ENCODE assay signal across 14 cellular contexts in the genomic region with DNA sequence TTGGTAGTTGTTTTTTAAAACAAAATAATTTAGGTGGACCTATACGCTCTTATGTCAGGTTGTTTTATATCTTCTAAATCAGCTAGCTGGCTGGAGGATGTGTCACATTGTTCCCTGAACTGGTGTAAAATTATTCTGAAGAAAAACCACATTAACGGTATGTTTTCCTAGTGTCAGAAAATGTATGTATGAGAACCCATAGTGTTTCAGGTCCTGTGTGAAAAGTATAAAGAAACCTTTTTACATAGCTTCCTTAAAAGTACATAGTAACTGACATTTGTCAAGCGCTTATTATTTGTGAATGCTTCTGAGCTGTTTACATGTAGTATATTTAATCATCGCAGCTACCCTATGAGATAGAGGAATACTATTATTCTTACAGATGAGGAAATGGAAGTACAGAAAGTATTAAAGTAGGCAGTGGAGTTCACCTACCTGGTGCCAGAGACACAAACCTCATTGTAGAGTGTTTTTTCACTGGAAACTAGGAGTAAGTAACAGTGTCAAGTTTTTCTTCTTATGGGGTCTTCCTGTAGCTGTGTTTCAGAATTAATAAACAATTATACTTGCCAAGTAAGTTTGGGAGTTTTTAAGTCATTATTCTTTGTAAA. TPM values are rescaled to one million over a fixed set of nuclear protein-coding genes. Genes with fewer than 3 reads are reported as not detected.
A peak's percentile ranks its signal among the peaks of the same experiment; 100 is the strongest.
DNase-seq lines count a peak whose midpoint lies in the region; ATAC-seq, FAIRE-seq and TF ChIP-seq lines count a peak whose summit lies in the region.
"Had no signal": no experiment of that assay in that cellular context is flagged by ENCODE, and none has a peak within 500 bp of the region (broad histone marks: within the 10 kb centered on the region; RNA-seq: fewer than 3 reads in every experiment).

No MANE protein-coding gene starts in this region.

- peaks cover 34% of the 10 kb centered on the region for H4K20me1 ChIP-seq in HepG2 (ENCODE audit: insufficient read depth, low read length)

- peaks cover 97% of the 10 kb centered on the region for H3K79me2 ChIP-seq in HepG2 (ENCODE audit: insufficient read depth, low read length)

- intact Hi-C loops in naive thymus-derived CD4-positive, alpha-beta T cell (cut with micrococcal nuclease), result loop anchor here in 1 of 2 donors (1.0 kb wide), 2 partner anchors 10 to 38 kb away; a partner anchor contains a TSS
- intact Hi-C loops in HepG2 (cut with micrococcal nuclease; ENCODE audit: unreplicated experiment), result no loop called here

- no peak overlapping the region for H3K27ac ChIP-seq in CD8-positive, alpha-beta memory T cell (ENCODE audit: low read depth, low read length)
- peak overlapping the region; percentile 88 for H3K27ac ChIP-seq in KOPT-K1 (ENCODE audit: low read depth, low read length, poor library complexity, severe bottlenecking)
- no peak overlapping the region for H3K27ac ChIP-seq in naive thymus-derived CD4-positive, alpha-beta T cell (ENCODE audit: low read depth, low read length)
- H3K27ac ChIP-seq in HepG2 (ENCODE audit: extremely low read length, insufficient read depth, low read length), result no peak overlapping the region
- no peak overlapping the region for H3K27ac ChIP-seq in coronary artery
- H3K27ac ChIP-seq: tibial artery had no signal

- no peaks in the 10 kb centered on the region for H3K9me3 ChIP-seq in CD8-positive, alpha-beta memory T cell (ENCODE audit: low read length)
- H3K9me3 ChIP-seq in KOPT-K1 (ENCODE audit: insufficient read depth, low read length, poor library complexity, severe bottlenecking) (no peaks in the 10 kb centered on the region), HepG2 (ENCODE audit: low read length) (no peaks in the 10 kb centered on the region)
- no peaks in the 10 kb centered on the region for H3K9me3 ChIP-seq in naive thymus-derived CD4-positive, alpha-beta T cell (ENCODE audit: control insufficient read depth in 2 of 3, low read length in 3 of 3)
- H3K9me3 ChIP-seq: gastrocnemius medialis, tibial artery had no signal

- peak overlapping the region; percentile 7 to 86 (median 72) for H3K27ac Mint-ChIP-seq in CD8-positive, alpha-beta memory T cell
- H3K27ac Mint-ChIP-seq in activated CD8-positive, alpha-beta T cell treated with anti-CD3 and anti-CD28 coated beads, Interleukin-2, amount 10 ng/mL, durations not matched to agents 7 days and 5 days, result peak overlapping the region; percentile 92
- H3K27ac Mint-ChIP-seq in naive thymus-derived CD4-positive, alpha-beta T cell, result peak overlapping the region in 7 of 9 donors; percentile 2 to 92 (median 59)

- in situ Hi-C loops in HepG2 (cut with HindIII; ENCODE audit: extremely low pct_ligation_motif_present, low pct_unique_long_range_greater_than_20kb), result no loop called here

- H3K36me3 ChIP-seq in CD8-positive, alpha-beta memory T cell (ENCODE audit: insufficient read depth, low read length), result no peaks in the 10 kb centered on the region
- no peaks in the 10 kb centered on the region for H3K36me3 ChIP-seq in KOPT-K1 (ENCODE audit: insufficient read depth, low read length)
- H3K36me3 ChIP-seq in naive thymus-derived CD4-positive, alpha-beta T cell (ENCODE audit: control insufficient read depth in 2 of 3, insufficient read depth in 3 of 3, low read length in 3 of 3), result no peaks in the 10 kb centered on the region
- H3K36me3 ChIP-seq in HepG2 (replicated peaks in 1 of 2; ENCODE audit: control insufficient read depth in 1 of 2, insufficient read depth in 2 of 2, low read length in 2 of 2), result peaks cover 2 to 3% of the 10 kb centered on the region in 2 experiments; a peak in 1 of 5 replicates
- H3K36me3 ChIP-seq: gastrocnemius medialis, tibial artery had no signal

- no peak for TF ChIP-seq CTCF in HepG2 (CRISPR knock-in tag; IDR thresholded peaks at IDR 0.05)
- TF ChIP-seq CTCF in coronary artery (IDR thresholded peaks at IDR 0.05), result no peak

- H3K4me3 Mint-ChIP-seq in CD8-positive, alpha-beta memory T cell, result peak overlapping the region in 6 of 7 donors; percentile 44 to 69 (median 47)
- H3K4me3 Mint-ChIP-seq in activated CD8-positive, alpha-beta T cell treated with anti-CD3 and anti-CD28 coated beads, Interleukin-2, amount 10 ng/mL, durations not matched to agents 7 days and 5 days, result peak overlapping the region; percentile 67
- peak overlapping the region in 8 of 10 donors; percentile 26 to 78 (median 56) for H3K4me3 Mint-ChIP-seq in naive thymus-derived CD4-positive, alpha-beta T cell

- no peaks in the 10 kb centered on the region for H3K27me3 Mint-ChIP-seq in CD8-positive, alpha-beta memory T cell
- no peaks in the 10 kb centered on the region for H3K27me3 Mint-ChIP-seq in activated CD8-positive, alpha-beta T cell treated with anti-CD3 and anti-CD28 coated beads, Interleukin-2, amount 10 ng/mL, durations not matched to agents 7 days and 5 days (ENCODE audit: low read depth)
- no peaks in the 10 kb centered on the region for H3K27me3 Mint-ChIP-seq in naive thymus-derived CD4-positive, alpha-beta T cell

- peaks cover 82 to 93% (median 89%) of the 10 kb centered on the region in 3 donors for H3K4me1 Mint-ChIP-seq in CD8-positive, alpha-beta memory T cell
- peaks cover 88% of the 10 kb centered on the region for H3K4me1 Mint-ChIP-seq in activated CD8-positive, alpha-beta T cell treated with anti-CD3 and anti-CD28 coated beads, Interleukin-2, amount 10 ng/mL, durations not matched to agents 7 days and 5 days (ENCODE audit: low read depth)
- peaks cover 65 to 93% (median 88%) of the 10 kb centered on the region in 7 donors for H3K4me1 Mint-ChIP-seq in naive thymus-derived CD4-positive, alpha-beta T cell

- no peaks in the 10 kb centered on the region for H3K27me3 ChIP-seq in CD8-positive, alpha-beta memory T cell (ENCODE audit: insufficient read depth, low read length, poor library complexity, severe bottlenecking)
- no peaks in the 10 kb centered on the region for H3K27me3 ChIP-seq in naive thymus-derived CD4-positive, alpha-beta T cell (ENCODE audit: control insufficient read depth in 2 of 2, insufficient read depth in 2 of 2, low read length in 2 of 2)
- no peaks in the 10 kb centered on the region for H3K27me3 ChIP-seq in HepG2 (ENCODE audit: control insufficient read depth in 1 of 2, insufficient read depth in 2 of 2, low read length in 2 of 2)
- H3K27me3 ChIP-seq: gastrocnemius medialis, tibial artery had no signal

- CTCF ChIA-PET in CD8-positive, alpha-beta memory T cell (lab: Charles Lee), result interaction anchor here (1.3 to 1.5 kb wide), 2 partner anchors 10 to 13 kb away, joined by 3 to 4 read pairs; a partner anchor contains a TSS
- CTCF ChIA-PET in activated CD8-positive, alpha-beta T cell treated with anti-CD3 and anti-CD28 coated beads, Interleukin-2, amount 10 ng/mL, durations not matched to agents 7 days and 5 days (lab: Charles Lee), result interaction anchor here (1.5 to 4.2 kb wide), 5 partner anchors 10 to 355 kb away, joined by 3 to 42 read pairs (median 12); a partner anchor contains a TSS
- CTCF ChIA-PET in naive thymus-derived CD4-positive, alpha-beta T cell (lab: Charles Lee), result interaction anchor here (0.9 kb wide), 1 partner anchor 10 kb away, joined by 4 read pairs; a partner anchor contains a TSS
- CTCF ChIA-PET in HepG2 (lab: Yijun Ruan, JAX; ENCODE audit: low intra/inter-chr PET ratio, low total read pairs), result no interaction called here

- no peak for TF ChIP-seq POLR2A in HepG2 (IDR thresholded peaks at IDR 0.05; ENCODE audit: insufficient read depth in 1 of 2, low read depth in 2 of 2, low read length in 2 of 2)

- no peak overlapping the region for H3K9ac ChIP-seq in HepG2 (ENCODE audit: insufficient read depth, low read depth, low read length)

- H3K36me3 Mint-ChIP-seq in CD8-positive, alpha-beta memory T cell, result peaks cover 0 to 8% (median 5%) of the 10 kb centered on the region in 3 donors
- H3K36me3 Mint-ChIP-seq in activated CD8-positive, alpha-beta T cell treated with anti-CD3 and anti-CD28 coated beads, Interleukin-2, amount 10 ng/mL, durations not matched to agents 7 days and 5 days (ENCODE audit: low read depth), result peaks cover 41% of the 10 kb centered on the region
- peaks cover 0 to 15% (median 8%) of the 10 kb centered on the region in 5 donors for H3K36me3 Mint-ChIP-seq in naive thymus-derived CD4-positive, alpha-beta T cell

- POLR2A ChIA-PET in CD8-positive, alpha-beta memory T cell (lab: Charles Lee), result interaction anchor here (0.6 to 2.2 kb wide), 3 partner anchors 10 to 16 kb away, joined by 3 to 8 read pairs (median 3); a partner anchor contains a TSS
- POLR2A ChIA-PET in activated CD8-positive, alpha-beta T cell treated with anti-CD3 and anti-CD28 coated beads, Interleukin-2, amount 10 ng/mL, durations not matched to agents 7 days and 5 days (lab: Charles Lee), result interaction anchor here (2.2 to 4.6 kb wide), 3 partner anchors 10 to 103 kb away, joined by 10 to 50 read pairs (median 32); a partner anchor contains a TSS
- POLR2A ChIA-PET in naive thymus-derived CD4-positive, alpha-beta T cell (lab: Charles Lee), result interaction anchor here (1.6 kb wide), 1 partner anchor 10 kb away, joined by 13 read pairs; no protein-coding TSS in a partner anchor
- POLR2A ChIA-PET in HepG2 (lab: Yijun Ruan, JAX), result no interaction called here

- 98% methylated on average over 4 of the region's 4 CpGs for WGBS in HepG2 (ENCODE audit: low lambda C conversion rate)

- TF ChIP-seq EP300 in HepG2 (IDR thresholded peaks at IDR 0.05; ENCODE audit: low read depth in 2 of 2, low read length in 2 of 2) (no peak), HepG2 (CRISPR knock-in tag; IDR thresholded peaks at IDR 0.05; ENCODE audit: borderline replicate concordance) (no peak)

- no peaks in the 10 kb centered on the region for H3K9me3 Mint-ChIP-seq in CD8-positive, alpha-beta memory T cell
- H3K9me3 Mint-ChIP-seq in activated CD8-positive, alpha-beta T cell treated with anti-CD3 and anti-CD28 coated beads, Interleukin-2, amount 10 ng/mL, durations not matched to agents 7 days and 5 days (ENCODE audit: insufficient read depth), result no peaks in the 10 kb centered on the region
- no peaks in the 10 kb centered on the region for H3K9me3 Mint-ChIP-seq in naive thymus-derived CD4-positive, alpha-beta T cell

- peak; percentile 68 for ATAC-seq in activated CD8-positive, alpha-beta T cell treated with anti-CD3 and anti-CD28 coated beads, Interleukin-2, amount 10 ng/mL, durations not matched to agents 7 days and 5 days
- no peak for ATAC-seq in naive thymus-derived CD4-positive, alpha-beta T cell
- ATAC-seq in HG02798 (IDR thresholded peaks at IDR 0.05; ENCODE audit: poor library complexity, unreplicated experiment) (no peak), HepG2 (no peak)
- ATAC-seq: gastrocnemius medialis had no signal

- no peak for DNase-seq in CD8-positive, alpha-beta memory T cell
- DNase-seq in activated CD8-positive, alpha-beta T cell treated with anti-CD3 and anti-CD28 coated beads, Interleukin-2, amount 10 ng/mL, durations not matched to agents 7 days and 5 days, result no peak
- DNase-seq in naive thymus-derived CD4-positive, alpha-beta T cell, result no peak
- DNase-seq in HepG2 (ENCODE audit: low spot score) (no peak), coronary artery (ENCODE audit: low spot score) (no peak), NCI-H345 (lab: John Stamatoyannopoulos, UW) (no peak)
- DNase-seq: activated CD4-positive, alpha-beta T cell treated with anti-CD3 and anti-CD28 coated beads, Interleukin-2, amount 50 U/mL, for 1 hour; gastrocnemius medialis; kidney; NCI-H1694 treated with DMSO at 0.1 percent for 48 hours; NCI-H774; tibial artery had no signal

- no peak for TF ChIP-seq RAD21 in HepG2 (CRISPR knock-in tag; IDR thresholded peaks at IDR 0.05)

- BruUV-seq in HepG2 (replicated peaks; lab: Mats Ljungman, UMichigan), result no TSS peak

- no peak overlapping the region for H3K4me3 ChIP-seq in CD8-positive, alpha-beta memory T cell (ENCODE audit: low read length)
- H3K4me3 ChIP-seq in naive thymus-derived CD4-positive, alpha-beta T cell (ENCODE audit: low read length), result no peak overlapping the region
- H3K4me3 ChIP-seq in HepG2 (replicated peaks in 1 of 3; ENCODE audit: insufficient read depth in 1 of 3, low read depth in 2 of 3, low read length in 3 of 3) (no peak overlapping the region), coronary artery (no peak overlapping the region)
- H3K4me3 ChIP-seq: gastrocnemius medialis, tibial artery had no signal

- no peak overlapping the region for H2AFZ ChIP-seq in HepG2 (ENCODE audit: low read length)

- no peak overlapping the region for H3K4me2 ChIP-seq in HepG2 (ENCODE audit: low read depth, low read length)

- no peak for FAIRE-seq in HepG2 (lab: Jason Lieb, UNC)
- FAIRE-seq: kidney had no signal

- H3K4me1 ChIP-seq in CD8-positive, alpha-beta memory T cell (ENCODE audit: insufficient read depth, low read length), result peaks cover 75% of the 10 kb centered on the region
- H3K4me1 ChIP-seq in naive thymus-derived CD4-positive, alpha-beta T cell (ENCODE audit: control insufficient read depth in 2 of 2, insufficient read depth in 2 of 2, low read length in 2 of 2), result peaks cover 27 to 50% of the 10 kb centered on the region in 2 donors
- peaks cover 95% of the 10 kb centered on the region for H3K4me1 ChIP-seq in HepG2 (ENCODE audit: insufficient read depth, low read length)

RNA-seq across cellular contexts. Expression of a gene that starts 10.4 kb away (rescaled TPM):
- total RNA-seq in CD8-positive, alpha-beta memory T cell, result 10 to 100 TPM; 41.0 to 42.7 TPM
- 62.6 TPM for polyA plus RNA-seq in CD8-positive, alpha-beta memory T cell
- 10 to 100 TPM; 35.1 to 36.5 TPM for total RNA-seq in activated CD8-positive, alpha-beta T cell treated with anti-CD3 and anti-CD28 coated beads, Interleukin-2, amount 10 ng/mL, durations not matched to agents 7 days and 5 days
- 10 to 100 TPM; 36.7 to 49.5 (median 42.3) TPM for total RNA-seq in naive thymus-derived CD4-positive, alpha-beta T cell
- polyA plus RNA-seq in naive thymus-derived CD4-positive, alpha-beta T cell, result 10 to 100 TPM; 54.8 to 62.1 TPM
- total RNA-seq in HepG2 (2016; rRNA removed; fragmentation: Illumina TruSeq; extraction: Trizol), result 32.0 and 34.6 TPM in 2 replicates
- 63.1 and 65.2 TPM in 2 replicates for total RNA-seq in HepG2 (2016; cell fraction: cytosol; rRNA removed; fragmentation: Illumina TruSeq; extraction: Trizol; ENCODE audit: low read depth)
- total RNA-seq in HepG2 (2016; cell fraction: insoluble cytoplasmic fraction; rRNA removed; fragmentation: Illumina TruSeq; extraction: Trizol), result 30.3 and 34.1 TPM in 2 replicates
- total RNA-seq in HepG2 (2016; cell fraction: membrane; rRNA removed; fragmentation: Illumina TruSeq; extraction: Trizol), result 105 and 109 TPM in 2 replicates
- total RNA-seq in HepG2 (2016; cell fraction: nucleus; rRNA removed; fragmentation: Illumina TruSeq; extraction: Trizol), result 19.5 and 23.6 TPM in 2 replicates
- polyA plus RNA-seq in HepG2 (2011; rRNA removed), result 23.8 and 28.2 TPM in 2 replicates
- polyA plus RNA-seq in HepG2 (2011; cell fraction: cytosol; rRNA removed), result 19.2 and 21.3 TPM in 2 replicates
- 13.3 and 17.0 TPM in 2 replicates for polyA plus RNA-seq in HepG2 (2011; cell fraction: nucleus; rRNA removed)
- polyA plus RNA-seq in HepG2 (2012), result 16.2 and 23.6 TPM in 2 replicates
- polyA plus RNA-seq in HepG2 (2016; cell fraction: cytosol; fragmentation: Illumina TruSeq; extraction: Trizol; ENCODE audit: low read depth), result 84.3 and 93.9 TPM in 2 replicates
- polyA plus RNA-seq in HepG2 (2016; cell fraction: insoluble cytoplasmic fraction; fragmentation: Illumina TruSeq; extraction: Trizol; ENCODE audit: low read depth), result 36.9 and 39.3 TPM in 2 replicates
- polyA plus RNA-seq in HepG2 (2016; cell fraction: membrane; fragmentation: Illumina TruSeq; extraction: Trizol; ENCODE audit: low read depth), result 109 and 110 TPM in 2 replicates
- polyA plus RNA-seq in HepG2 (2016; cell fraction: nucleus; fragmentation: Illumina TruSeq; extraction: Trizol; ENCODE audit: insufficient read depth, low read depth), result 28.1 and 30.4 TPM in 2 replicates
- polyA minus RNA-seq in HepG2 (2011; rRNA and poly(A)+ RNA removed; ENCODE audit: low replicate concordance), result 19.7 and 40.4 TPM in 2 replicates
- polyA minus RNA-seq in HepG2 (2011; cell fraction: cytosol; rRNA and poly(A)+ RNA removed), result 12.2 and 13.4 TPM in 2 replicates
- polyA minus RNA-seq in HepG2 (2011; cell fraction: nucleus; rRNA and poly(A)+ RNA removed), result 30.3 and 39.2 TPM in 2 replicates

RNA-seq across cellular contexts. Expression of a gene that starts 12.3 kb away (rescaled TPM):
- total RNA-seq in CD8-positive, alpha-beta memory T cell, result 100 to 1,000 TPM; 140 to 142 TPM
- 16.0 TPM for polyA plus RNA-seq in CD8-positive, alpha-beta memory T cell
- total RNA-seq in activated CD8-positive, alpha-beta T cell treated with anti-CD3 and anti-CD28 coated beads, Interleukin-2, amount 10 ng/mL, durations not matched to agents 7 days and 5 days, result 100 to 1,000 TPM; 139 to 141 TPM
- 100 to 1,000 TPM in 1 of 5 experiments, 10 to 100 TPM in 4; 62.8 to 136 (median 81.2) TPM for total RNA-seq in naive thymus-derived CD4-positive, alpha-beta T cell
- 1 to 10 TPM; 9.0 to 9.5 TPM for polyA plus RNA-seq in naive thymus-derived CD4-positive, alpha-beta T cell
- total RNA-seq in HepG2 (2016; rRNA removed; fragmentation: Illumina TruSeq; extraction: Trizol), result 41.3 and 41.8 TPM in 2 replicates
- total RNA-seq in HepG2 (2016; cell fraction: cytosol; rRNA removed; fragmentation: Illumina TruSeq; extraction: Trizol; ENCODE audit: low read depth), result 99.4 and 110 TPM in 2 replicates
- 34.8 and 42.4 TPM in 2 replicates for total RNA-seq in HepG2 (2016; cell fraction: insoluble cytoplasmic fraction; rRNA removed; fragmentation: Illumina TruSeq; extraction: Trizol)
- 53.4 and 57.8 TPM in 2 replicates for total RNA-seq in HepG2 (2016; cell fraction: membrane; rRNA removed; fragmentation: Illumina TruSeq; extraction: Trizol)
- 46.0 and 59.3 TPM in 2 replicates for total RNA-seq in HepG2 (2016; cell fraction: nucleus; rRNA removed; fragmentation: Illumina TruSeq; extraction: Trizol)
- polyA plus RNA-seq in HepG2 (2011; rRNA removed), result 39.2 and 44.4 TPM in 2 replicates
- 26.9 and 28.9 TPM in 2 replicates for polyA plus RNA-seq in HepG2 (2011; cell fraction: cytosol; rRNA removed)
- 51.5 and 59.5 TPM in 2 replicates for polyA plus RNA-seq in HepG2 (2011; cell fraction: nucleus; rRNA removed)
- polyA plus RNA-seq in HepG2 (2012), result 31.6 and 31.7 TPM in 2 replicates
- polyA plus RNA-seq in HepG2 (2016; cell fraction: cytosol; fragmentation: Illumina TruSeq; extraction: Trizol; ENCODE audit: low read depth), result 9.1 and 10.0 TPM in 2 replicates
- 45.9 and 57.3 TPM in 2 replicates for polyA plus RNA-seq in HepG2 (2016; cell fraction: insoluble cytoplasmic fraction; fragmentation: Illumina TruSeq; extraction: Trizol; ENCODE audit: low read depth)
- 27.2 and 34.6 TPM in 2 replicates for polyA plus RNA-seq in HepG2 (2016; cell fraction: membrane; fragmentation: Illumina TruSeq; extraction: Trizol; ENCODE audit: low read depth)
- polyA plus RNA-seq in HepG2 (2016; cell fraction: nucleus; fragmentation: Illumina TruSeq; extraction: Trizol; ENCODE audit: insufficient read depth, low read depth), result 71.5 and 73.7 TPM in 2 replicates
- polyA minus RNA-seq in HepG2 (2011; rRNA and poly(A)+ RNA removed; ENCODE audit: low replicate concordance), result 98.1 and 226 TPM in 2 replicates
- polyA minus RNA-seq in HepG2 (2011; cell fraction: cytosol; rRNA and poly(A)+ RNA removed), result 69.2 and 72.5 TPM in 2 replicates
- 102 and 129 TPM in 2 replicates for polyA minus RNA-seq in HepG2 (2011; cell fraction: nucleus; rRNA and poly(A)+ RNA removed)
